Comparison of ENCODE assay signal across 8 cellular contexts in the genomic region with DNA sequence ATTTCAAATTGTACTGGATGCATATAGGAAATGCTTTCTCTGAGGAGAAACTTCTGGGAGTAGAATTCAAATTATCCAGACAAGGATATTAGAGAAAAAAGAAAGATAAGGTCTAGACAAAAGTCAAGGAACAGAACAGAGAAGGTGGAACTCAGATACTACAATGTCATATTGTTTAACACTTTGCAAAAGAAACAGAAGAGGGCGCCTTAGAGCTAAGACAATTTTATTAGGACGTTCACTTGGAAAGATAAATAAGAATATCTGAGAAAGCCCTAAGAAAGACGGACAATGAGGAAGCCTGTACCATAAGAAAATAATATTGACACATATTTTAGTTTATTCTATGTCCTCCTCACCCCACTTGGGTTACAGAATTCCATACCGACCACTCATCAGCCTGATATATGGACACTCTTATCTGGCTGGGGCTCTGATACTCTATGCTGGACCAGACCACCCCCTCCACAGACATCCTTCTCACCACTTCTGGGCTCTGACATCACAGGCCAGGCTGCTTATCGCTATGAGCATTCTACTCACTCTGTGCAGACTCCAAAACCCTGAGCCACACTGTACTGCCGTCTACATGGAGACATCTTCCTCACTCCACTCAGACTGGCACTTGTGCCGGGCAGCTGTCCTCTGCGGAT. TPM values are rescaled to one million over a fixed set of nuclear protein-coding genes. Genes with fewer than 3 reads are reported as not detected.
DNase-seq lines count a peak whose midpoint lies in the region; ATAC-seq and TF ChIP-seq lines count a peak whose summit lies in the region.
"Had no signal": no experiment of that assay in that cellular context is flagged by ENCODE, and none has a peak within 500 bp of the region (broad histone marks: within the 10 kb centered on the region; RNA-seq: fewer than 3 reads in every experiment).

No MANE protein-coding gene starts in this region.

- H3K4me3 Mint-ChIP-seq in activated T-cell treated with anti-CD3 and anti-CD28 coated beads, Interleukin-2, amount 50 U/mL, for 24 hours, result no peak overlapping the region

- H3K4me3 ChIP-seq in GM12865 (ENCODE audit: low read depth, low read length) (no peak overlapping the region), adipocyte (ENCODE audit: low read length) (no peak overlapping the region), transverse colon (no peak overlapping the region)
- H3K4me3 ChIP-seq: skin epidermis had no signal

- in situ Hi-C loops in transverse colon (cut with MboI; ENCODE audit: low pct_ligation_motif_present in 1 of 4, low pct_unique_long_range_greater_than_20kb in 1 of 4, low sequenced_read_pairs in 3 of 4), result loop anchor here (10.0 to 25.0 kb wide), 6 partner anchors 235 to 845 kb away; a partner anchor contains a TSS

- H3K36me3 Mint-ChIP-seq in activated T-cell treated with anti-CD3 and anti-CD28 coated beads, Interleukin-2, amount 50 U/mL, for 24 hours (ENCODE audit: low read depth), result no peaks in the 10 kb centered on the region

- WGBS in transverse colon (ENCODE audit: low coverage in 1 of 2), 2 donors, result 28 to 42% methylated on average over 6 to 8 of the region's 8 CpGs

- no peak for TF ChIP-seq POLR2A in transverse colon (IDR thresholded peaks at IDR 0.05)

- H3K27ac ChIP-seq in transverse colon, result no peak overlapping the region
- H3K27ac ChIP-seq: skin epidermis had no signal

- no peaks in the 10 kb centered on the region for H3K9me3 ChIP-seq in adipocyte (ENCODE audit: control insufficient read depth, low read length)
- no peaks in the 10 kb centered on the region for H3K9me3 ChIP-seq in transverse colon

- no peaks in the 10 kb centered on the region for H3K27me3 Mint-ChIP-seq in activated T-cell treated with anti-CD3 and anti-CD28 coated beads, Interleukin-2, amount 50 U/mL, for 24 hours

- no peak overlapping the region for H3K27ac Mint-ChIP-seq in activated T-cell treated with anti-CD3 and anti-CD28 coated beads, Interleukin-2, amount 50 U/mL, for 24 hours

- DNase-seq in GM12865 (ENCODE audit: low read depth) (peak; percentile 58), NCI-H1105 (lab: John Stamatoyannopoulos, UW) (peak; percentile 5), adipocyte (ENCODE audit: low read depth) (peak; percentile 84), iris pigment epithelial cell (ENCODE audit: low read depth) (peak; percentile 47), transverse colon (no peak)
- DNase-seq in activated T-cell treated with anti-CD3 and anti-CD28 coated beads, Interleukin-2, amount 50 U/mL, for 24 hours, result no peak

- no peak for ATAC-seq in HG03135 (IDR thresholded peaks at IDR 0.05; ENCODE audit: unreplicated experiment)

- intact Hi-C loops in transverse colon (cut with DNase I; ENCODE audit: low total_unique reads), result no loop called here

- no peaks in the 10 kb centered on the region for H3K9me3 Mint-ChIP-seq in activated T-cell treated with anti-CD3 and anti-CD28 coated beads, Interleukin-2, amount 50 U/mL, for 24 hours

- TF ChIP-seq CTCF in GM12865 (IDR thresholded peaks at IDR 0.05; ENCODE audit: insufficient read depth, low read depth, low read length, missing control alignments) (peak; percentile 53), transverse colon (IDR thresholded peaks at IDR 0.05) (peak; percentile 44 to 63 (median 52))

- no peak overlapping the region for H3K9ac ChIP-seq in adipocyte (ENCODE audit: low read length)

- peaks cover 20% of the 10 kb centered on the region for H3K4me1 Mint-ChIP-seq in activated T-cell treated with anti-CD3 and anti-CD28 coated beads, Interleukin-2, amount 50 U/mL, for 24 hours (ENCODE audit: low read depth)

- H3K36me3 ChIP-seq in adipocyte (ENCODE audit: control insufficient read depth, insufficient read depth, low read length, severe bottlenecking) (no peaks in the 10 kb centered on the region), transverse colon (no peaks in the 10 kb centered on the region)

- no peaks in the 10 kb centered on the region for H3K27me3 ChIP-seq in adipocyte (replicated peaks; ENCODE audit: control insufficient read depth, insufficient read depth, low read length)
- H3K27me3 ChIP-seq in transverse colon, result no peaks in the 10 kb centered on the region

- no peak for TF ChIP-seq EP300 in transverse colon (IDR thresholded peaks at IDR 0.05; ENCODE audit: low read depth)

- no peaks in the 10 kb centered on the region for H3K4me1 ChIP-seq in adipocyte (ENCODE audit: control insufficient read depth, insufficient read depth, low read length)
- H3K4me1 ChIP-seq in transverse colon, result no peaks in the 10 kb centered on the region

RNA-seq across cellular contexts. Expression of a gene that starts 9.1 kb away (rescaled TPM):
- total RNA-seq in transverse colon, result 100 to 1,000 TPM in 2 of 4 donors, 10 to 100 TPM in 2; 25.9 to 121 (median 82.3) TPM

RNA-seq across cellular contexts. Expression of a gene that starts 42.6 kb away (rescaled TPM):
- total RNA-seq in transverse colon, result 10 to 100 TPM in 1 of 4 donors, 1 to 10 TPM in 3; 2.6 to 23.5 (median 7.3) TPM

Comparison
In these comparisons a context has a peak if more than half of its experiments do, and no peak if none do; other contexts are left out.
1. DNase-seq: peak in GM12865 (single experiment), NCI-H1105 (single experiment), adipocyte (single experiment) and iris pigment epithelial cell (single experiment); none in transverse colon (single experiment) and activated T-cell treated with anti-CD3 and anti-CD28 coated beads, Interleukin-2, amount 50 U/mL, for 24 hours (single experiment).